8 cellular contexts compared by ENCODE assay signal in the genomic region with DNA sequence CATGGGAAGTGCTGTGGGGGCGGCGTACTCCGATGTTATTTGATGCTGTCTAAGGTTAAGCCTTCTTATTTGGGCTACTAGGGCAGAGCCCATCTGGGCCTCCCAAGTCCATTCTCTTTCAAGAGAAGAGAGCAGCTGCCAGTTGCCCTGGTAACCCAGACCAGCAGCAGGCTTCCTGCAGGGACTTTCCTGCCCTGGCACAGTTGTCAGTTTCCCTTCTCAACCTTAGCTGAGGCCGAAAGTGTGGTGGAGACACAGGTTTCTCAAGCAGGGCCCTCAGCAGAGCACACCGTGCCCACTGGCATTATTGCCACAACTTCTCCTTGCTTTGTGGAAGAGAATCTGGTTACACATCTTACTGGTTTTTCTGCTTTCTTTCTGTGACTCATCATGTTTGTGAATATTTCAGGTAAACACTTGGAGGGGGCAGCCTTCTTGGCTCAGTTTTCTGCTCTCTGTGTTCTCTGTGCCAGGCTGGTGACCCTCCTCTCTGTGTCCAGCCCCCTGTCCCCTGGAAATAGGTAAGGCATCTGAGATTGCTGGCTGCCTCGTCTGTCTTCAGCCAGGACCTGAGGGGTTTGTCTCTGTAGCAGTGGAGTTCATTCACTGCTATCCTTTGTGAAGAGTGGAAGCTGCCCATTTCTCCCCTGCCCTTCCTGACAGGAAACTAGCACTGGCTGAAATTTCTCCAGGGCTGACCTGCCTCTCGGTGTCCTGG.
DNase-seq lines count a peak whose midpoint lies in the region; ATAC-seq, FAIRE-seq and TF ChIP-seq lines count a peak whose summit lies in the region.

No MANE protein-coding gene starts in this region.

- POLR2A ChIA-PET in H1 (lab: Charles Lee; ENCODE audit: partially characterized antibody), result interaction anchor here (1.5 kb wide), 1 partner anchor 106 kb away, joined by 3 read pairs; no protein-coding TSS in a partner anchor

- H3K4me1 ChIP-seq in BLaER1 (peaks cover 65% of the 10 kb centered on the region), H1 (replicated peaks in 1 of 4; ENCODE audit: control insufficient read depth in 3 of 4, insufficient read depth in 4 of 4, low read length in 3 of 4) (peaks cover 12 to 30% (median 23%) of the 10 kb centered on the region in 4 experiments), small intestine (ENCODE audit: control insufficient read depth in 2 of 2, insufficient read depth in 1 of 2, low read depth in 1 of 2, low read length in 1 of 2) (peaks cover 23 to 26% of the 10 kb centered on the region in 2 donors)

- no peaks in the 10 kb centered on the region for H3K36me3 Mint-ChIP-seq in T-helper 17 cell (ENCODE audit: low read depth)

- no peaks in the 10 kb centered on the region for H3K79me1 ChIP-seq in H1 (ENCODE audit: low read depth, low read length)

- no peak for FAIRE-seq in H1 (lab: Jason Lieb, UNC)
- FAIRE-seq in small intestine (lab: Jason Lieb, UNC), result no peak

- H4K91ac ChIP-seq in H1 (replicated peaks; ENCODE audit: insufficient read length, low read length), result peak overlapping the region; percentile 6

- H3K4me2 ChIP-seq in BLaER1, result peak overlapping the region; percentile 52
- peak overlapping the region in 1 of 2 experiments; percentile 8; a peak in 1 of 4 replicates for H3K4me2 ChIP-seq in H1 (ENCODE audit: insufficient read depth in 1 of 2, low read depth in 2 of 2, low read length in 2 of 2)

- no peak overlapping the region for H2BK15ac ChIP-seq in H1 (ENCODE audit: low read length)

- H3K27me3 ChIP-seq in BLaER1 (no peaks in the 10 kb centered on the region), H1 (replicated peaks in 1 of 4; ENCODE audit: control insufficient read depth in 3 of 4, extremely low read depth in 1 of 4, insufficient read depth in 3 of 4, low read length in 3 of 4) (no peaks in the 10 kb centered on the region), small intestine (ENCODE audit: control insufficient read depth in 2 of 2, insufficient read depth in 2 of 2, low read length in 2 of 2) (no peaks in the 10 kb centered on the region)

- no peak overlapping the region for H4K8ac ChIP-seq in H1 (ENCODE audit: extremely low read depth, insufficient read depth, low read length)

- peak overlapping the region; percentile 0; the same call in 1 of the 2 replicates for H3K18ac ChIP-seq in H1 (ENCODE audit: extremely low read depth, low read length)

- DNase-seq in T-helper 17 cell (peak in 1 of 3 donors; percentile 23), H1 (ENCODE audit: low read depth in 1 of 2, low spot score in 2 of 2) (no peak), small intestine (peak; percentile 56), D341Med (ENCODE audit: low spot score) (no peak), GM19240 (ENCODE audit: insufficient read length, low spot score) (no peak)

- 82% methylated on average over 7 of the region's 7 CpGs; no CpG with 5 or more reads in 1 of the 2 experiments for WGBS in H1 (ENCODE audit: extremely low coverage in 1 of 2, insufficient coverage in 1 of 2, insufficient read length in 1 of 2, insufficient replicate concordance in 2 of 2, low coverage in 1 of 2, low lambda C conversion rate in 2 of 2, missing lambda C conversion rate in 1 of 2), 2 experiments
- WGBS in small intestine, 3 donors, result 40 to 48% (median 42%) methylated on average over 7 of the region's 7 CpGs

- 0 out of 2 replicates have a peak overlapping the region, but pooled peaks have one; percentile 43 for H2AK5ac ChIP-seq in H1 (ENCODE audit: low read depth, low read length)

- no peak; the same call in 1 of the 2 replicates for TF ChIP-seq RAD21 in Ishikawa (IDR thresholded peaks at IDR 0.05; ENCODE audit: low read depth)
- no peak for TF ChIP-seq RAD21 in H1 (IDR thresholded peaks at IDR 0.05 in 1 of 2, conservative IDR thresholded peaks at IDR 0.05 in 1 of 2; ENCODE audit: low read depth in 2 of 2, low read length in 2 of 2)

- H3K14ac ChIP-seq in H1 (ENCODE audit: insufficient read length), result no peak overlapping the region

- H3K56ac ChIP-seq in H1 (replicated peaks; ENCODE audit: insufficient read length, low read depth, low read length), result no peak overlapping the region

- CTCF ChIA-PET in H1 (lab: Charles Lee; ENCODE audit: partially characterized antibody), result interaction anchor here (0.8 to 1.6 kb wide), 3 partner anchors 8 to 10 kb away, joined by 3 read pairs; no protein-coding TSS in a partner anchor

- no peak overlapping the region for H4K5ac ChIP-seq in H1 (ENCODE audit: insufficient read length, low read depth, low read length)

- H3K9me3 ChIP-seq in BLaER1, result no peaks in the 10 kb centered on the region
- no peaks in the 10 kb centered on the region for H3K9me3 ChIP-seq in T-helper 17 cell (ENCODE audit: control insufficient read depth, low read length, poor library complexity, severe bottlenecking)
- H3K9me3 ChIP-seq in H1 (ENCODE audit: insufficient read depth in 2 of 2, low read depth in 1 of 2, low read length in 1 of 2), result no peaks in the 10 kb centered on the region
- no peaks in the 10 kb centered on the region for H3K9me3 ChIP-seq in small intestine (ENCODE audit: control insufficient read depth, low read depth)

- H3K79me2 ChIP-seq in H1 (ENCODE audit: control insufficient read depth in 1 of 2, insufficient read depth in 2 of 2, low read length in 2 of 2), result no peaks in the 10 kb centered on the region

- TF ChIP-seq CTCF in H1 (IDR thresholded peaks at IDR 0.05; ENCODE audit: control extremely low read depth in 1 of 3, insufficient read depth in 1 of 3, low read depth in 1 of 3, low read length in 3 of 3), result no peak

- H3K23me2 ChIP-seq in H1 (ENCODE audit: low read depth, low read length), result no peaks in the 10 kb centered on the region

- no peak overlapping the region for H3K4ac ChIP-seq in H1 (replicated peaks; ENCODE audit: insufficient read length, low read depth, low read length)

- H3K9ac ChIP-seq in BLaER1 (0 out of 2 replicates have a peak overlapping the region, but pooled peaks have one; percentile 18), H1 (replicated peaks in 1 of 4; ENCODE audit: extremely low read depth in 1 of 4, low read depth in 3 of 4, low read length in 3 of 4) (no peak overlapping the region)

- ATAC-seq in GM18873 (IDR thresholded peaks at IDR 0.05; ENCODE audit: low FRiP score, unreplicated experiment), result peak; percentile 62
- peak; percentile 79 for ATAC-seq in T-helper 17 cell

- H3K4me1 Mint-ChIP-seq in T-helper 17 cell, result peaks cover 69% of the 10 kb centered on the region

- peaks cover 6% of the 10 kb centered on the region for H3K27me3 Mint-ChIP-seq in T-helper 17 cell

- H3K27ac ChIP-seq in BLaER1 (peak overlapping the region; percentile 12; the same call in 1 of the 2 replicates), H1 (ENCODE audit: low read depth, low read length) (no peak overlapping the region), small intestine (ENCODE audit: low read depth in 1 of 2, low read length in 1 of 2) (peak overlapping the region; percentile 79 to 95)

- H3K27ac Mint-ChIP-seq in T-helper 17 cell, result peak overlapping the region; percentile 95

- TF ChIP-seq EP300 in Ishikawa (IDR thresholded peaks at IDR 0.05; ENCODE audit: borderline replicate concordance) (peak; percentile 32; the same call in 1 of the 2 replicates), H1 (IDR thresholded peaks at IDR 0.05; ENCODE audit: borderline replicate concordance in 1 of 2, low read depth in 2 of 2, low read length in 2 of 2) (no peak)

- H2BK5ac ChIP-seq in H1 (ENCODE audit: low read depth, low read length), result peak overlapping the region; percentile 19; the same call in 1 of the 2 replicates

- H2BK20ac ChIP-seq in H1 (ENCODE audit: low read length), result peak overlapping the region; percentile 53

- H2AFZ ChIP-seq in H1 (ENCODE audit: low read length), result no peak overlapping the region

- no peak overlapping the region for H3K4me3 ChIP-seq in BLaER1
- H3K4me3 ChIP-seq in H1 (ENCODE audit: extremely low read depth in 1 of 4, insufficient read depth in 2 of 4, low read depth in 3 of 4, low read length in 4 of 4), result no peak overlapping the region
- no peak overlapping the region for H3K4me3 ChIP-seq in small intestine (ENCODE audit: low read depth in 1 of 2, low read length in 2 of 2)

- no peaks in the 10 kb centered on the region for H4K20me1 ChIP-seq in BLaER1
- no peaks in the 10 kb centered on the region for H4K20me1 ChIP-seq in H1 (replicated peaks in 1 of 2; ENCODE audit: control insufficient read depth in 1 of 2, insufficient read depth in 2 of 2, low read length in 2 of 2)

- H2BK120ac ChIP-seq in H1 (replicated peaks; ENCODE audit: low read depth, low read length), result no peak overlapping the region

- H2BK12ac ChIP-seq in H1 (ENCODE audit: low read depth, low read length), result peak overlapping the region; percentile 65

- peak overlapping the region; percentile 55 for H3K4me3 Mint-ChIP-seq in T-helper 17 cell

- no peak overlapping the region for H3K23ac ChIP-seq in H1 (ENCODE audit: insufficient read length)

- TF ChIP-seq POLR2A in H1 (IDR thresholded peaks at IDR 0.05; ENCODE audit: control extremely low read depth in 1 of 2, low read depth in 2 of 2, low read length in 2 of 2), result no peak

- H3K36me3 ChIP-seq in BLaER1 (no peaks in the 10 kb centered on the region), H1 (ENCODE audit: control insufficient read depth in 2 of 4, insufficient read depth in 4 of 4, low read length in 3 of 4) (no peaks in the 10 kb centered on the region), small intestine (ENCODE audit: control insufficient read depth in 2 of 2, insufficient read depth in 2 of 2, low read length in 2 of 2) (no peaks in the 10 kb centered on the region)

TF ChIP-seq in Ishikawa, 13 proteins besides CTCF, POLR2A, EP300 and RAD21 (continues in another document):
- TF ChIP-seq EGR1 (IDR thresholded peaks at IDR 0.05) (no peak), TCF12 (IDR thresholded peaks at IDR 0.05; ENCODE audit: low read depth) (peak; percentile 56), CEBPB (IDR thresholded peaks at IDR 0.05) (no peak; the same call in 1 of the 2 replicates)
- TF ChIP-seq, protein P1, sequence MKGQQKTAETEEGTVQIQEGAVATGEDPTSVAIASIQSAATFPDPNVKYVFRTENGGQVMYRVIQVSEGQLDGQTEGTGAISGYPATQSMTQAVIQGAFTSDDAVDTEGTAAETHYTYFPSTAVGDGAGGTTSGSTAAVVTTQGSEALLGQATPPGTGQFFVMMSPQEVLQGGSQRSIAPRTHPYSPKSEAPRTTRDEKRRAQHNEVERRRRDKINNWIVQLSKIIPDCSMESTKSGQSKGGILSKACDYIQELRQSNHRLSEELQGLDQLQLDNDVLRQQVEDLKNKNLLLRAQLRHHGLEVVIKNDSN (IDR thresholded peaks at IDR 0.05), result no peak

TF ChIP-seq in H1, 55 proteins besides CTCF, POLR2A, EP300 and RAD21 (continues in another document):
- no peak for TF ChIP-seq SAP30 (IDR thresholded peaks at IDR 0.05; ENCODE audit: insufficient read depth, insufficient replicate concordance, low read length)
- TF ChIP-seq EGR1 (IDR thresholded peaks at IDR 0.05; ENCODE audit: borderline replicate concordance, low read depth, low read length), result no peak
- no peak for TF ChIP-seq SUZ12 (IDR thresholded peaks at IDR 0.05; ENCODE audit: low read length)
- no peak for TF ChIP-seq SP2 (IDR thresholded peaks at IDR 0.05; ENCODE audit: low read length)
- TF ChIP-seq SIN3A (conservative IDR thresholded peaks at IDR 0.05 in 1 of 2, IDR thresholded peaks at IDR 0.05 in 1 of 2; ENCODE audit: low read depth in 1 of 2, low read length in 2 of 2), result no peak
- TF ChIP-seq NRF1 (IDR thresholded peaks at IDR 0.05; ENCODE audit: low read depth, low read length), result no peak
- TF ChIP-seq TAF1 (IDR thresholded peaks at IDR 0.05; ENCODE audit: low read depth, low read length), result no peak
